Comparison of ENCODE assay signal across 16 cellular contexts in genomic region chr4:76977113-76977512, GRCh38. TPM values are rescaled to one million over a fixed set of nuclear protein-coding genes. Genes with fewer than 3 reads are reported as not detected.
DNase-seq lines count a peak whose midpoint lies in the region; ATAC-seq and TF ChIP-seq lines count a peak whose summit lies in the region.
"Had no signal": no experiment of that assay in that cellular context is flagged by ENCODE, and none has a peak within 500 bp of the region (broad histone marks: within the 10 kb centered on the region; RNA-seq: fewer than 3 reads in every experiment).

No MANE protein-coding gene starts in this region.

- H2AFZ ChIP-seq in PC-3 (ENCODE audit: low read length), result no peak overlapping the region

- no peak overlapping the region for H3K4me3 ChIP-seq in PC-3 (ENCODE audit: low read length)
- no peak overlapping the region for H3K4me3 ChIP-seq in skeletal muscle satellite cell (ENCODE audit: low read length)

- ATAC-seq in PC-3, result no peak
- no peak for ATAC-seq in HG02571 (IDR thresholded peaks at IDR 0.05; ENCODE audit: unreplicated experiment)
- ATAC-seq in GM18502 (IDR thresholded peaks at IDR 0.05; ENCODE audit: poor library complexity, unreplicated experiment), result no peak

- no peaks in the 10 kb centered on the region for H3K27me3 ChIP-seq in PC-3 (ENCODE audit: low read length)
- H3K27me3 ChIP-seq in skeletal muscle satellite cell (ENCODE audit: control insufficient read depth, insufficient read depth, low read length), result no peaks in the 10 kb centered on the region

- DNase-seq in PC-3 (no peak), mesothelial cell of epicardium (ENCODE audit: low spot score in 2 of 2, unreplicated experiment in 2 of 2) (no peak)
- DNase-seq in stimulated activated CD8-positive, alpha-beta memory T cell treated with anti-CD3 and anti-CD28 coated beads, Interleukin-4, amount 100 ng/mL, for 48 hours, result no peak
- DNase-seq: C1 segment of cervical spinal cord; CD8-positive, alpha-beta memory T cell; DMS79 treated with DMSO at 0.1 percent for 48 hours; NCI-H1417; NCI-H187; NCI-H2227 treated with DMSO at 0.1 percent for 48 hours; NCI-H510A treated with DMSO at 0.1 percent for 48 hours; NCI-H774; SHP77 treated with DMSO at 0.1 percent for 48 hours had no signal

- H3K79me2 ChIP-seq in PC-3 (ENCODE audit: low read length), result peaks cover 38% of the 10 kb centered on the region

- POLR2A ChIA-PET in PC-3 (lab: Charles Lee; ENCODE audit: unreplicated experiment), result no interaction called here

- H3K36me3 Mint-ChIP-seq in brain, result peaks cover 52% of the 10 kb centered on the region
- peaks cover 7% of the 10 kb centered on the region for H3K36me3 Mint-ChIP-seq in mesothelial cell of epicardium

- no peaks in the 10 kb centered on the region for H3K36me3 ChIP-seq in PC-3 (ENCODE audit: low read depth, low read length)
- peaks cover 38% of the 10 kb centered on the region for H3K36me3 ChIP-seq in skeletal muscle satellite cell (ENCODE audit: insufficient read depth, low read length)

- no peaks in the 10 kb centered on the region for H3K9me2 ChIP-seq in PC-3 (replicated peaks; ENCODE audit: low read length)

- H3K4me3 Mint-ChIP-seq in brain, result no peak overlapping the region
- no peak overlapping the region for H3K4me3 Mint-ChIP-seq in mesothelial cell of epicardium

- CTCF ChIA-PET in PC-3 (lab: Charles Lee), result no interaction called here

- no peaks in the 10 kb centered on the region for H4K20me1 ChIP-seq in PC-3 (ENCODE audit: low read length)

- H3K27me3 Mint-ChIP-seq in brain (no peaks in the 10 kb centered on the region), mesothelial cell of epicardium (ENCODE audit: low read depth) (no peaks in the 10 kb centered on the region)
- H3K27me3 Mint-ChIP-seq: CD8-positive, alpha-beta memory T cell had no signal

- H3F3A ChIP-seq in PC-3 (ENCODE audit: low read length, unreplicated experiment), result no peaks in the 10 kb centered on the region

- no peak overlapping the region for H3K9ac ChIP-seq in PC-3 (ENCODE audit: low read length)
- peak overlapping the region; percentile 30 for H3K9ac ChIP-seq in skeletal muscle satellite cell (ENCODE audit: low read depth, low read length)

- H3K27ac ChIP-seq in PC-3 (ENCODE audit: low read length), result no peak overlapping the region

- H3K27ac Mint-ChIP-seq in brain, result peak overlapping the region in 3 of 5 experiments; percentile 25 to 54 (median 36)
- peak overlapping the region; percentile 4 for H3K27ac Mint-ChIP-seq in mesothelial cell of epicardium

- no TSS peak for BruUV-seq in PC-3 (replicated peaks; lab: Mats Ljungman, UMichigan)

- intact Hi-C loops in PC-3 (cut with micrococcal nuclease), result no loop called here

- TF ChIP-seq CTCF in PC-3 (conservative IDR thresholded peaks at IDR 0.05; ENCODE audit: low read depth, low read length), result no peak
- TF ChIP-seq CTCF in brain (conservative IDR thresholded peaks at IDR 0.05), result no peak
- TF ChIP-seq CTCF in mesothelial cell of epicardium (IDR thresholded peaks at IDR 0.05; ENCODE audit: unreplicated experiment), result no peak

- H3K4me1 ChIP-seq in PC-3 (ENCODE audit: insufficient read depth, low read length), result peaks cover 29% of the 10 kb centered on the region
- H3K4me1 ChIP-seq in skeletal muscle satellite cell (ENCODE audit: control insufficient read depth, insufficient read depth, low read length), result peaks cover 65% of the 10 kb centered on the region

- H3K9me3 ChIP-seq in PC-3 (ENCODE audit: low read length) (no peaks in the 10 kb centered on the region), skeletal muscle satellite cell (replicated peaks; ENCODE audit: low read length) (no peaks in the 10 kb centered on the region)

- H3K4me1 Mint-ChIP-seq in brain (peaks cover 84% of the 10 kb centered on the region), mesothelial cell of epicardium (peaks cover 36% of the 10 kb centered on the region)

- H3K9me3 Mint-ChIP-seq in brain (peaks cover 0 to 5% (median 0%) of the 10 kb centered on the region in 5 experiments), mesothelial cell of epicardium (no peaks in the 10 kb centered on the region)
- H3K9me3 Mint-ChIP-seq: CD8-positive, alpha-beta memory T cell had no signal

- H3K4me2 ChIP-seq in PC-3 (ENCODE audit: low read length) (peak overlapping the region; percentile 45; the same call in 1 of the 2 replicates), skeletal muscle satellite cell (ENCODE audit: low read length) (peak overlapping the region; percentile 61)

RNA-seq across cellular contexts. Expression of gene SEPTIN11, which starts 27.6 kb away (rescaled TPM):
- total RNA-seq in PC-3 (2014; rRNA removed), result 39.0 and 46.0 TPM in 2 replicates
- 35.8 TPM for polyA plus RNA-seq in brain (ENCODE audit: insufficient read depth, low read depth, low replicate concordance)
- total RNA-seq in mesothelial cell of epicardium, result 83.6 to 88.5 TPM (median 84.1 TPM) in 3 replicates
- total RNA-seq in skeletal muscle satellite cell (2012; rRNA removed), result 107 and 109 TPM in 2 replicates
